16 cellular contexts compared by ENCODE assay signal in genomic region chr3:30656624-30657141, GRCh38. TPM values are rescaled to one million over a fixed set of nuclear protein-coding genes. Genes with fewer than 3 reads are reported as not detected.
DNase-seq lines count a peak whose midpoint lies in the region; ATAC-seq and TF ChIP-seq lines count a peak whose summit lies in the region.
"Had no signal": no experiment of that assay in that cellular context is flagged by ENCODE, and none has a peak within 500 bp of the region (broad histone marks: within the 10 kb centered on the region; RNA-seq: fewer than 3 reads in every experiment).

No MANE protein-coding gene starts in this region.

- peaks cover 100% of the 10 kb centered on the region in 10 experiments for H3K4me1 ChIP-seq in BLaER1 treated with 17β-estradiol and CSF1 and Interleukin-3, amounts not matched to agents 10 nM and 100 nM
- peaks cover 71% of the 10 kb centered on the region for H3K4me1 ChIP-seq in DND-41 (ENCODE audit: insufficient read depth, low read length)
- H3K4me1 ChIP-seq in PC-3 (ENCODE audit: insufficient read depth, low read length) = peaks cover 65% of the 10 kb centered on the region

- no peaks in the 10 kb centered on the region for H3K9me3 ChIP-seq in BLaER1 treated with 17β-estradiol and CSF1 and Interleukin-3, amounts not matched to agents 10 nM and 100 nM (replicated peaks in 1 of 11)
- H3K9me3 ChIP-seq in DND-41 (ENCODE audit: insufficient read depth, low read length, severe bottlenecking) (no peaks in the 10 kb centered on the region), PC-3 (ENCODE audit: low read length) (no peaks in the 10 kb centered on the region)

- H3K4me3 Mint-ChIP-seq in activated T-helper 2 cell treated with anti-CD3 and anti-CD28 coated beads, Interferon-gamma antibody, Interleukin-2, Interleukin-4, amounts not matched to agents 10 μg/mL and 5 μg/mL and 100 μg/mL, durations not matched to agents 14 hours and 24 hours and 36 hours (ENCODE audit: low read depth) = no peak overlapping the region
- peak overlapping the region; percentile 70 for H3K4me3 Mint-ChIP-seq in natural killer cell treated with Interleukin-12 subunit alpha and Interleukin-12 subunit beta and Interleukin-15 and Interleukin-18, amount 100 ng/mL, for 72 hours
- H3K4me3 Mint-ChIP-seq: H9 had no signal

- peak overlapping the region; percentile 83 to 93 (median 90) for H3K4me2 ChIP-seq in BLaER1 treated with 17β-estradiol and CSF1 and Interleukin-3, amounts not matched to agents 10 nM and 100 nM
- H3K4me2 ChIP-seq in DND-41 (ENCODE audit: insufficient read depth, low read length) (peak overlapping the region; percentile 62; the same call in 1 of the 2 replicates), PC-3 (ENCODE audit: low read length) (no peak overlapping the region)

- peak overlapping the region in 9 of 11 experiments; percentile 71 to 94 (median 81); a peak in 17 of 22 replicates for H3K27ac ChIP-seq in BLaER1 treated with 17β-estradiol and CSF1 and Interleukin-3, amounts not matched to agents 10 nM and 100 nM
- H3K27ac ChIP-seq in DND-41 (ENCODE audit: low read length) (peak overlapping the region; percentile 85), PC-3 (ENCODE audit: low read length) (no peak overlapping the region)
- H3K27ac ChIP-seq: SK-N-MC had no signal

- H3K4me1 Mint-ChIP-seq in activated T-helper 2 cell treated with anti-CD3 and anti-CD28 coated beads, Interferon-gamma antibody, Interleukin-2, Interleukin-4, amounts not matched to agents 10 μg/mL and 5 μg/mL and 100 μg/mL, durations not matched to agents 14 hours and 24 hours and 36 hours (ENCODE audit: low read depth) = peaks cover 86% of the 10 kb centered on the region
- H3K4me1 Mint-ChIP-seq in natural killer cell treated with Interleukin-12 subunit alpha and Interleukin-12 subunit beta and Interleukin-15 and Interleukin-18, amount 100 ng/mL, for 72 hours (ENCODE audit: low read depth in 2 of 2) = peaks cover 58 to 74% of the 10 kb centered on the region in 2 donors

- POLR2A ChIA-PET in PC-3 (lab: Charles Lee; ENCODE audit: unreplicated experiment) = no interaction called here

- H3K9me2 ChIP-seq in PC-3 (replicated peaks; ENCODE audit: low read length) = no peaks in the 10 kb centered on the region

- H3K36me3 ChIP-seq in BLaER1 treated with 17β-estradiol and CSF1 and Interleukin-3, amounts not matched to agents 10 nM and 100 nM = peaks cover 70 to 90% (median 82%) of the 10 kb centered on the region in 11 experiments
- H3K36me3 ChIP-seq in DND-41 (ENCODE audit: insufficient read depth, low read length) (peaks cover 70% of the 10 kb centered on the region), PC-3 (ENCODE audit: low read depth, low read length) (peaks cover 74% of the 10 kb centered on the region)

- H3K27me3 Mint-ChIP-seq in activated T-helper 2 cell treated with anti-CD3 and anti-CD28 coated beads, Interferon-gamma antibody, Interleukin-2, Interleukin-4, amounts not matched to agents 10 μg/mL and 5 μg/mL and 100 μg/mL, durations not matched to agents 14 hours and 24 hours and 36 hours (ENCODE audit: low read depth) = no peaks in the 10 kb centered on the region
- H3K27me3 Mint-ChIP-seq in natural killer cell treated with Interleukin-12 subunit alpha and Interleukin-12 subunit beta and Interleukin-15 and Interleukin-18, amount 100 ng/mL, for 72 hours = no peaks in the 10 kb centered on the region

- no peaks in the 10 kb centered on the region for H3K9me3 Mint-ChIP-seq in activated T-helper 2 cell treated with anti-CD3 and anti-CD28 coated beads, Interferon-gamma antibody, Interleukin-2, Interleukin-4, amounts not matched to agents 10 μg/mL and 5 μg/mL and 100 μg/mL, durations not matched to agents 14 hours and 24 hours and 36 hours
- no peaks in the 10 kb centered on the region for H3K9me3 Mint-ChIP-seq in natural killer cell treated with Interleukin-12 subunit alpha and Interleukin-12 subunit beta and Interleukin-15 and Interleukin-18, amount 100 ng/mL, for 72 hours
- H3K9me3 Mint-ChIP-seq: H9 had no signal

- H3K9ac ChIP-seq in BLaER1 treated with 17β-estradiol and CSF1 and Interleukin-3, amounts not matched to agents 10 nM and 100 nM = peak overlapping the region in 3 of 11 experiments; percentile 72 to 75 (median 74); a peak in 7 of 22 replicates
- no peak overlapping the region for H3K9ac ChIP-seq in DND-41 (ENCODE audit: low read depth, low read length)
- H3K9ac ChIP-seq in PC-3 (ENCODE audit: low read length) = no peak overlapping the region

- H3K79me2 ChIP-seq in DND-41 (ENCODE audit: insufficient read depth, low read length) (peaks cover 46% of the 10 kb centered on the region), PC-3 (ENCODE audit: low read length) (peaks cover 49% of the 10 kb centered on the region)

- peaks cover 0 to 98% (median 7%) of the 10 kb centered on the region in 11 experiments; a peak in 8 of 22 replicates for H4K20me1 ChIP-seq in BLaER1 treated with 17β-estradiol and CSF1 and Interleukin-3, amounts not matched to agents 10 nM and 100 nM
- H4K20me1 ChIP-seq in DND-41 (ENCODE audit: insufficient read depth, low read length) (no peaks in the 10 kb centered on the region), PC-3 (ENCODE audit: low read length) (no peaks in the 10 kb centered on the region)

- DNase-seq in DND-41 = no peak
- DNase-seq in activated T-helper 2 cell treated with anti-CD3 and anti-CD28 coated beads, Interferon-gamma antibody, Interleukin-2, Interleukin-4, amounts not matched to agents 10 μg/mL and 5 μg/mL and 100 μg/mL, durations not matched to agents 14 hours and 24 hours and 36 hours (ENCODE audit: low spot score) = no peak
- no peak for DNase-seq in natural killer cell treated with Interleukin-12 subunit alpha and Interleukin-12 subunit beta and Interleukin-15 and Interleukin-18, amount 100 ng/mL, for 72 hours (ENCODE audit: low spot score)
- no peak for DNase-seq in NCI-H1930 (lab: John Stamatoyannopoulos, UW)
- no peak for DNase-seq in GM03348 (ENCODE audit: low spot score)
- DNase-seq in PC-3 = no peak
- no peak for DNase-seq in GM19238 (ENCODE audit: insufficient read length, low spot score)
- DNase-seq: activated CD8-positive, alpha-beta memory T cell treated with anti-CD3 and anti-CD28 coated beads for 24 hours; aorta; effector CD8-positive, alpha-beta T cell; H9; NCI-H1417 treated with DMSO at 0.1 percent for 48 hours; NCI-H774; substantia nigra had no signal

- CTCF ChIA-PET in PC-3 (lab: Charles Lee) = no interaction called here

- no peak for ATAC-seq in DND-41 (ENCODE audit: insufficient read depth, low read depth)
- no peak for ATAC-seq in natural killer cell treated with Interleukin-12 subunit alpha and Interleukin-12 subunit beta and Interleukin-15 and Interleukin-18, amount 100 ng/mL, for 72 hours
- ATAC-seq in PC-3 = no peak

- peaks cover 82% of the 10 kb centered on the region for H3K36me3 Mint-ChIP-seq in activated T-helper 2 cell treated with anti-CD3 and anti-CD28 coated beads, Interferon-gamma antibody, Interleukin-2, Interleukin-4, amounts not matched to agents 10 μg/mL and 5 μg/mL and 100 μg/mL, durations not matched to agents 14 hours and 24 hours and 36 hours (ENCODE audit: low read depth)
- H3K36me3 Mint-ChIP-seq in natural killer cell treated with Interleukin-12 subunit alpha and Interleukin-12 subunit beta and Interleukin-15 and Interleukin-18, amount 100 ng/mL, for 72 hours = peaks cover 46% of the 10 kb centered on the region

- no peaks in the 10 kb centered on the region for H3K27me3 ChIP-seq in BLaER1 treated with 17β-estradiol and CSF1 and Interleukin-3, amounts not matched to agents 10 nM and 100 nM
- no peaks in the 10 kb centered on the region for H3K27me3 ChIP-seq in DND-41 (ENCODE audit: insufficient read depth, low read length, poor library complexity)
- H3K27me3 ChIP-seq in PC-3 (ENCODE audit: low read length) = no peaks in the 10 kb centered on the region

- H3K4me3 ChIP-seq in BLaER1 treated with 17β-estradiol and CSF1 and Interleukin-3, amounts not matched to agents 10 nM and 100 nM = peak overlapping the region in 1 of 10 experiments; percentile 13; a peak in 2 of 20 replicates
- no peak overlapping the region for H3K4me3 ChIP-seq in DND-41 (ENCODE audit: low read depth in 1 of 2, low read length in 2 of 2)
- H3K4me3 ChIP-seq in PC-3 (ENCODE audit: low read length) = no peak overlapping the region
- H3K4me3 ChIP-seq: SK-N-MC had no signal

- H2AFZ ChIP-seq in DND-41 (ENCODE audit: low read depth, low read length) (no peak overlapping the region), PC-3 (ENCODE audit: low read length) (no peak overlapping the region)

- H3K27ac Mint-ChIP-seq in activated T-helper 2 cell treated with anti-CD3 and anti-CD28 coated beads, Interferon-gamma antibody, Interleukin-2, Interleukin-4, amounts not matched to agents 10 μg/mL and 5 μg/mL and 100 μg/mL, durations not matched to agents 14 hours and 24 hours and 36 hours = peak overlapping the region; percentile 92
- H3K27ac Mint-ChIP-seq in natural killer cell treated with Interleukin-12 subunit alpha and Interleukin-12 subunit beta and Interleukin-15 and Interleukin-18, amount 100 ng/mL, for 72 hours = peak overlapping the region; percentile 81 to 99

- TF ChIP-seq CTCF in DND-41 (IDR thresholded peaks at IDR 0.05; ENCODE audit: borderline replicate concordance, extremely low read depth, low read length, poor library complexity, severe bottlenecking) (no peak), PC-3 (conservative IDR thresholded peaks at IDR 0.05; ENCODE audit: low read depth, low read length) (no peak)

- no TSS peak for BruUV-seq in PC-3 (replicated peaks; lab: Mats Ljungman, UMichigan)

- intact Hi-C loops in activated T-helper 2 cell treated with anti-CD3 and anti-CD28 coated beads, Interferon-gamma antibody, Interleukin-2, Interleukin-4, amounts not matched to agents 10 μg/mL and 5 μg/mL and 100 μg/mL, durations not matched to agents 14 hours and 24 hours and 36 hours (cut with micrococcal nuclease) = loop anchor here (5.0 to 10.0 kb wide), 3 partner anchors 451 to 1812 kb away; no protein-coding TSS in a partner anchor
- intact Hi-C loops in PC-3 (cut with micrococcal nuclease) = no loop called here

- H3F3A ChIP-seq in PC-3 (ENCODE audit: low read length, unreplicated experiment) = peaks cover 25% of the 10 kb centered on the region

RNA-seq across cellular contexts. Expression of gene TGFBR2, which starts 50.3 kb away (rescaled TPM):
- total RNA-seq in activated T-helper 2 cell treated with anti-CD3 and anti-CD28 coated beads, Interferon-gamma antibody, Interleukin-2, Interleukin-4, amounts not matched to agents 10 μg/mL and 5 μg/mL and 100 μg/mL, durations not matched to agents 14 hours and 24 hours and 36 hours = 19.5 and 19.8 TPM in 2 replicates
- 10 to 100 TPM; 37.3 to 38.6 TPM for total RNA-seq in natural killer cell treated with Interleukin-12 subunit alpha and Interleukin-12 subunit beta and Interleukin-15 and Interleukin-18, amount 100 ng/mL, for 72 hours
- total RNA-seq in PC-3 (2014; rRNA removed) = 48.2 and 55.9 TPM in 2 replicates
